ENCODE assay signal across 15 cellular contexts in the genomic region with DNA sequence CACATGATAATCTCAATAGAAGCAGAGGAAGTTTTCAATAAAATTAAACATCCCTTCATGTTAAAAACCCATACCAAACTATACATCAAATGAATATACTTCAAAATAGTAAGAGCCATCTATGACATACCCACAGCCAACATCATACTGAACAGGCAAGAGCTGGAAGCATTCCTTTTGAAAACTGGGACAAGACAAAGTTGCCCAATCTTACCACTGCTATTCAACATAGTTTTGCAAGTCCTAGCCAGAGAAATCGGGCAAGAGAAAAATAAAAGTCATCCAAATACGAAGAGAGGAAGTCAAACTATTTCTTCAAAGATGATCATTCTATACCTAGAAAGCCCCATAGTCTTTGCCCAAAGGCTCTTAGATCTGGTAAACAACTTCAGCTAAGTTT.
"Had no signal": no experiment of that assay in that cellular context is flagged by ENCODE, and none has a peak within 500 bp of the region (broad histone marks: within the 10 kb centered on the region; RNA-seq: fewer than 3 reads in every experiment).

No MANE protein-coding gene starts in this region.

- H3K27ac ChIP-seq: colonic mucosa, foreskin keratinocyte, hepatocyte, neutrophil, skin epidermis had no signal

- H3K79me2 ChIP-seq: hepatocyte had no signal

- DNase-seq: cerebellar nuclear complex; colonic mucosa; dermis blood vessel endothelial cell; foreskin keratinocyte; head of caudate nucleus; kidney glomerular epithelial cell; mucosa of descending colon; naive thymus-derived CD8-positive, alpha-beta T cell; posterior cingulate gyrus; stimulated activated naive CD4-positive, alpha-beta T cell had no signal

- H3K4me3 ChIP-seq: colonic mucosa, hepatocyte, mucosa of descending colon, skin epidermis had no signal

- ATAC-seq: esophagus mucosa; foreskin keratinocyte; mucosa of descending colon; naive thymus-derived CD8-positive, alpha-beta T cell; sciatic nerve had no signal

- H3K27me3 ChIP-seq: colonic mucosa, foreskin keratinocyte, hepatocyte, neutrophil had no signal

- H3K9me3 ChIP-seq: colonic mucosa, mucosa of descending colon, neutrophil had no signal

- H3K36me3 ChIP-seq: colonic mucosa, neutrophil had no signal

- H3K4me2 ChIP-seq: hepatocyte had no signal

- H2AFZ ChIP-seq: hepatocyte had no signal

- H3K4me1 ChIP-seq: colonic mucosa, foreskin keratinocyte had no signal
